10 cellular contexts compared by ENCODE assay signal in genomic region chr6:40588070-40588384, GRCh38. TPM values are rescaled to one million over a fixed set of nuclear protein-coding genes. Genes with fewer than 3 reads are reported as not detected.
DNase-seq lines count a peak whose midpoint lies in the region; ATAC-seq and TF ChIP-seq lines count a peak whose summit lies in the region.
"Had no signal": no experiment of that assay in that cellular context is flagged by ENCODE, and none has a peak within 500 bp of the region (broad histone marks: within the 10 kb centered on the region; RNA-seq: fewer than 3 reads in every experiment).

No MANE protein-coding gene starts in this region.

- H3K4me1 Mint-ChIP-seq in stimulated activated naive CD8-positive, alpha-beta T cell treated with anti-CD3 and anti-CD28 coated beads, Interleukin-15, amount 100 ng/mL, for 72 hours, result peaks cover 29% of the 10 kb centered on the region

- no peaks in the 10 kb centered on the region for H3K9me3 Mint-ChIP-seq in stimulated activated naive CD8-positive, alpha-beta T cell treated with anti-CD3 and anti-CD28 coated beads, Interleukin-15, amount 100 ng/mL, for 72 hours

- no peak overlapping the region; the same call in 1 of the 2 replicates for H3K9ac ChIP-seq in DND-41 (ENCODE audit: low read depth, low read length)

- no peak overlapping the region for H3K27ac Mint-ChIP-seq in stimulated activated naive CD8-positive, alpha-beta T cell treated with anti-CD3 and anti-CD28 coated beads, Interleukin-15, amount 100 ng/mL, for 72 hours

- no peak for TF ChIP-seq EP300 in sigmoid colon (IDR thresholded peaks at IDR 0.05)

- H3K4me2 ChIP-seq in DND-41 (ENCODE audit: insufficient read depth, low read length), result peak overlapping the region; percentile 79

- 3 to 10% methylated on average over 11 of the region's 11 CpGs for WGBS in sigmoid colon, 2 donors

- DNase-seq in DND-41, result no peak
- DNase-seq in Peyer's patch, result no peak
- no peak for DNase-seq in sigmoid colon
- DNase-seq in stimulated activated naive CD8-positive, alpha-beta T cell treated with anti-CD3 and anti-CD28 coated beads, Interleukin-15, amount 100 ng/mL, for 72 hours, result no peak
- no peak for DNase-seq in NCI-H446 treated with DMSO at 0.1 percent for 48 hours (lab: John Stamatoyannopoulos, UW)
- DNase-seq in amygdala (lab: John Stamatoyannopoulos, UW), result no peak
- no peak for DNase-seq in AG08396 (ENCODE audit: low spot score)
- DNase-seq: NCI-H187 treated with DMSO at 0.1 percent for 48 hours had no signal

- H4K20me1 ChIP-seq in DND-41 (ENCODE audit: insufficient read depth, low read length), result no peaks in the 10 kb centered on the region

- H3K4me3 Mint-ChIP-seq in stimulated activated naive CD8-positive, alpha-beta T cell treated with anti-CD3 and anti-CD28 coated beads, Interleukin-15, amount 100 ng/mL, for 72 hours, result peak overlapping the region in 1 of 2 donors; percentile 41

- H3K4me1 ChIP-seq in DND-41 (ENCODE audit: insufficient read depth, low read length) (peaks cover 52% of the 10 kb centered on the region), Peyer's patch (peaks cover 0 to 19% (median 2%) of the 10 kb centered on the region in 4 donors), sigmoid colon (peaks cover 0 to 23% (median 19%) of the 10 kb centered on the region in 4 donors)

- H3K79me2 ChIP-seq in DND-41 (ENCODE audit: insufficient read depth, low read length), result no peaks in the 10 kb centered on the region

- H3K36me3 ChIP-seq in DND-41 (ENCODE audit: insufficient read depth, low read length) (no peaks in the 10 kb centered on the region), Peyer's patch (no peaks in the 10 kb centered on the region), sigmoid colon (no peaks in the 10 kb centered on the region)

- H3K27me3 ChIP-seq in DND-41 (ENCODE audit: insufficient read depth, low read length, poor library complexity) (peaks cover 26% of the 10 kb centered on the region), Peyer's patch (no peaks in the 10 kb centered on the region), sigmoid colon (peaks cover 3 to 83% (median 52%) of the 10 kb centered on the region in 3 donors)

- H3K9me3 ChIP-seq in DND-41 (ENCODE audit: insufficient read depth, low read length, severe bottlenecking) (no peaks in the 10 kb centered on the region), Peyer's patch (no peaks in the 10 kb centered on the region), sigmoid colon (no peaks in the 10 kb centered on the region)

- ATAC-seq in DND-41 (ENCODE audit: insufficient read depth, low read depth), result no peak
- ATAC-seq in stimulated activated naive CD8-positive, alpha-beta T cell treated with anti-CD3 and anti-CD28 coated beads, Interleukin-15, amount 100 ng/mL, for 72 hours, result no peak

- no peak for TF ChIP-seq POLR2A in Peyer's patch (IDR thresholded peaks at IDR 0.05)
- no peak for TF ChIP-seq POLR2A in sigmoid colon (IDR thresholded peaks at IDR 0.05)

- peak; percentile 49 for TF ChIP-seq CTCF in DND-41 (IDR thresholded peaks at IDR 0.05; ENCODE audit: borderline replicate concordance, extremely low read depth, low read length, poor library complexity, severe bottlenecking)
- peak in 1 of 6 experiments; percentile 2 for TF ChIP-seq CTCF in Peyer's patch (IDR thresholded peaks at IDR 0.05)
- peak in 1 of 4 experiments; percentile 6 for TF ChIP-seq CTCF in sigmoid colon (IDR thresholded peaks at IDR 0.05)

- H3K4me3 ChIP-seq in DND-41 (ENCODE audit: low read depth in 1 of 2, low read length in 2 of 2) (peak overlapping the region in 1 of 2 experiments; percentile 62; a peak in 1 of 4 replicates), Peyer's patch (peak overlapping the region; percentile 15 to 61 (median 37)), iPS-11a (ENCODE audit: low read depth, low read length) (peak overlapping the region; percentile 33), sigmoid colon (peak overlapping the region in 3 of 4 donors; percentile 43 to 55 (median 49))

- peaks cover 65% of the 10 kb centered on the region for H3K27me3 Mint-ChIP-seq in stimulated activated naive CD8-positive, alpha-beta T cell treated with anti-CD3 and anti-CD28 coated beads, Interleukin-15, amount 100 ng/mL, for 72 hours

- intact Hi-C loops in sigmoid colon (cut with DNase I), result loop anchor here (10.0 kb wide), 1 partner anchor 603 kb away; no protein-coding TSS in a partner anchor

- H2AFZ ChIP-seq in DND-41 (ENCODE audit: low read depth, low read length), result peak overlapping the region; percentile 86; the same call in 1 of the 2 replicates

- H3K27ac ChIP-seq in DND-41 (ENCODE audit: low read length), result no peak overlapping the region
- H3K27ac ChIP-seq in Peyer's patch, result no peak overlapping the region
- H3K27ac ChIP-seq in sigmoid colon, result no peak overlapping the region
- H3K27ac ChIP-seq: epithelial cell of prostate had no signal

RNA-seq across cellular contexts. Expression of gene LRFN2, which starts 0.9 kb away (rescaled TPM):
- total RNA-seq in Peyer's patch, result under 1 TPM in 1 of 4 donors, not detected in 3; 0.83 TPM
- total RNA-seq in sigmoid colon, result under 1 TPM in 1 of 4 donors, not detected in 3; 0.49 TPM
- polyA plus RNA-seq in sigmoid colon, result under 1 TPM in 2 of 3 donors, not detected in 1; 0.10 to 0.60 TPM
